9 cellular contexts compared by ENCODE assay signal in genomic region chr11:61972112-61972795, GRCh38. TPM values are rescaled to one million over a fixed set of nuclear protein-coding genes. Genes with fewer than 3 reads are reported as not detected.
DNase-seq lines count a peak whose midpoint lies in the region; ATAC-seq and TF ChIP-seq lines count a peak whose summit lies in the region.
"Had no signal": no experiment of that assay in that cellular context is flagged by ENCODE, and none has a peak within 500 bp of the region (broad histone marks: within the 10 kb centered on the region; RNA-seq: fewer than 3 reads in every experiment).

No MANE protein-coding gene starts in this region.

- no peak for TF ChIP-seq POLR2A in spleen (IDR thresholded peaks at IDR 0.05)

- ATAC-seq in HG03342 (IDR thresholded peaks at IDR 0.05; ENCODE audit: unreplicated experiment) = no peak

- POLR2A ChIA-PET in HEK293 (lab: Yijun Ruan, JAX) = interaction anchor here (0.7 to 1.8 kb wide), 2 partner anchors 23 to 63 kb away, joined by 4 to 7 read pairs; no protein-coding TSS in a partner anchor

- H3K27ac ChIP-seq in HEK293 (ENCODE audit: extremely low read depth, low read depth, low read length) (peak overlapping the region; percentile 17; the same call in 1 of the 2 replicates), hepatocyte (peak overlapping the region; percentile 98), spleen (peak overlapping the region; percentile 72 to 100 (median 99))

- H3K27me3 ChIP-seq in hepatocyte (no peaks in the 10 kb centered on the region), spleen (replicated peaks in 1 of 7) (no peaks in the 10 kb centered on the region)

- H4K20me1 ChIP-seq in hepatocyte (ENCODE audit: insufficient read depth, poor library complexity, severe bottlenecking) = no peaks in the 10 kb centered on the region

- CTCF ChIA-PET in HEK293 (lab: Yijun Ruan, JAX) = interaction anchor here (0.6 to 2.0 kb wide), 9 partner anchors 23 to 239 kb away, joined by 3 to 5 read pairs (median 3); no protein-coding TSS in a partner anchor

- H3K9me3 ChIP-seq in HEK293 (ENCODE audit: control insufficient read depth, insufficient read depth, low read depth, low read length) (no peaks in the 10 kb centered on the region), hepatocyte (ENCODE audit: low read depth) (no peaks in the 10 kb centered on the region), spleen (no peaks in the 10 kb centered on the region)

- H3K36me3 ChIP-seq in HEK293 (ENCODE audit: control insufficient read depth in 2 of 2, insufficient read depth in 1 of 2, low read length in 2 of 2) (no peaks in the 10 kb centered on the region), hepatocyte (replicated peaks; ENCODE audit: insufficient read depth, low read depth) (no peaks in the 10 kb centered on the region), spleen (no peaks in the 10 kb centered on the region)

- no peak for TF ChIP-seq CTCF in HEK293 (tag by site-specific recombination; IDR thresholded peaks at IDR 0.05)
- no peak for TF ChIP-seq CTCF in hepatocyte (IDR thresholded peaks at IDR 0.05; ENCODE audit: poor library complexity)
- no peak for TF ChIP-seq CTCF in spleen (IDR thresholded peaks at IDR 0.05 in 8 of 11, conservative IDR thresholded peaks at IDR 0.05 in 3 of 11)

- peaks cover 26% of the 10 kb centered on the region for H3K79me2 ChIP-seq in hepatocyte

- DNase-seq in activated CD8-positive, alpha-beta memory T cell treated with anti-CD3 and anti-CD28 coated beads, Interleukin-2, amount 50 U/mL, for 48 hours = peak; percentile 41
- no peak for DNase-seq in hepatocyte (ENCODE audit: low spot score)
- no peak for DNase-seq in spleen
- DNase-seq in RKO (ENCODE audit: low spot score) = no peak
- DNase-seq in GM03348 (ENCODE audit: low spot score) = no peak
- no peak for DNase-seq in retina

- H3K4me3 ChIP-seq in HEK293 (ENCODE audit: low read depth, low read length) (no peak overlapping the region), hepatocyte (no peak overlapping the region), spleen (peak overlapping the region in 1 of 8 donors; percentile 47)

- no peak overlapping the region for H2AFZ ChIP-seq in hepatocyte

- peak overlapping the region; percentile 64 for H3K4me2 ChIP-seq in hepatocyte

- WGBS in hepatocyte (ENCODE audit: low lambda C conversion rate, missing lambda C conversion rate) = 42% methylated on average over 9 of the region's 9 CpGs
- 34 to 51% (median 38%) methylated on average over 9 of the region's 9 CpGs for WGBS in spleen, 5 donors

- H3K4me1 ChIP-seq in HEK293 (ENCODE audit: control insufficient read depth, insufficient read depth, low read length) = 0 out of 2 replicates have a peak, but pooled peaks cover 5% of the 10 kb centered on the region
- H3K4me1 ChIP-seq in hepatocyte (ENCODE audit: insufficient read depth) = peaks cover 75% of the 10 kb centered on the region
- peaks cover 53 to 92% (median 77%) of the 10 kb centered on the region in 6 donors for H3K4me1 ChIP-seq in spleen

- H3K9me2 ChIP-seq in hepatocyte (replicated peaks; ENCODE audit: insufficient read depth) = no peaks in the 10 kb centered on the region

- intact Hi-C loops in spleen (cut with DNase I; ENCODE audit: low total_unique reads) = no loop called here

TF ChIP-seq in HEK293, 187 proteins besides CTCF, POLR2A, EP300 and RAD21:
- no peak for TF ChIP-seq ZNF19 (tag by site-specific recombination; IDR thresholded peaks at IDR 0.05; ENCODE audit: low read depth)
- TF ChIP-seq ZNF211 (tag by site-specific recombination; IDR thresholded peaks at IDR 0.05; ENCODE audit: low read depth) = no peak
- no peak for TF ChIP-seq KLF10 (tag by site-specific recombination; IDR thresholded peaks at IDR 0.05)
- TF ChIP-seq ZNF624 (tag by site-specific recombination; IDR thresholded peaks at IDR 0.05) = no peak
- no peak for TF ChIP-seq ZNF280D (tag by site-specific recombination; IDR thresholded peaks at IDR 0.05)
- TF ChIP-seq ZNF600 (tag by site-specific recombination; IDR thresholded peaks at IDR 0.05) = no peak
- no peak for TF ChIP-seq ZBTB48 (tag by site-specific recombination; IDR thresholded peaks at IDR 0.05)
- TF ChIP-seq SP7 (tag by site-specific recombination; IDR thresholded peaks at IDR 0.05) = no peak
- TF ChIP-seq PRDM4 (tag by site-specific recombination; IDR thresholded peaks at IDR 0.05) = no peak
- TF ChIP-seq ZNF433 (tag by site-specific recombination; IDR thresholded peaks at IDR 0.05; ENCODE audit: low read depth) = no peak
- no peak for TF ChIP-seq ZNF670 (tag by site-specific recombination; IDR thresholded peaks at IDR 0.05; ENCODE audit: low read depth)
- TF ChIP-seq ZNF549 (tag by site-specific recombination; IDR thresholded peaks at IDR 0.05) = no peak

RNA-seq across cellular contexts. Expression of gene FTH1, which starts 4.8 kb away (rescaled TPM):
- 1,071 and 1,519 TPM in 2 replicates for total RNA-seq in hepatocyte
- 8,379 and 8,694 TPM in 2 replicates for polyA plus RNA-seq in hepatocyte
- total RNA-seq in spleen = 1,000 to 10,000 TPM; 1,915 to 2,864 (median 2,469) TPM
- 1,000 to 10,000 TPM; 2,005 to 3,321 (median 2,533) TPM for polyA plus RNA-seq in spleen

RNA-seq across cellular contexts. Expression of gene BEST1, which starts 22.1 kb away (rescaled TPM):
- total RNA-seq in hepatocyte (3.5 and 4.7 TPM in 2 replicates), spleen (10 to 100 TPM in 5 of 7 donors, 1 to 10 TPM in 2; 6.8 to 20.4 (median 12.3) TPM)
- polyA plus RNA-seq in hepatocyte (5.7 and 6.9 TPM in 2 replicates), spleen (1 to 10 TPM; 2.6 to 4.3 (median 3.0) TPM)

RNA-seq across cellular contexts. Expression of gene RAB3IL1, which starts 54.9 kb away (rescaled TPM):
- 9.1 and 10.8 TPM in 2 replicates for total RNA-seq in hepatocyte
- 15.4 and 18.6 TPM in 2 replicates for polyA plus RNA-seq in hepatocyte
- 10 to 100 TPM; 34.3 to 57.1 (median 39.5) TPM for total RNA-seq in spleen
- polyA plus RNA-seq in spleen = 10 to 100 TPM in 2 of 3 donors, 1 to 10 TPM in 1; 6.5 to 17.6 (median 14.1) TPM
- total RNA-seq: mononuclear cell had no signal

Comparison
In these comparisons a context has a peak if more than half of its experiments do, and no peak if none do; other contexts are left out.
1. H3K27ac ChIP-seq: peak in every context shown above with its lines; median percentile 99 in spleen; 98 in hepatocyte; 17 in HEK293.